In genomic region chr1:15152318-15153183, GRCh38 we compare ENCODE assay signal across 2 cellular contexts.
TF ChIP-seq lines count a peak whose summit lies in the region.

No MANE protein-coding gene starts in this region.

TF ChIP-seq in H1, 55 proteins besides CTCF, POLR2A, EP300 and RAD21:
- TF ChIP-seq, protein P1, sequence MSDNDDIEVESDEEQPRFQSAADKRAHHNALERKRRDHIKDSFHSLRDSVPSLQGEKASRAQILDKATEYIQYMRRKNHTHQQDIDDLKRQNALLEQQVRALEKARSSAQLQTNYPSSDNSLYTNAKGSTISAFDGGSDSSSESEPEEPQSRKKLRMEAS (IDR thresholded peaks at IDR 0.05), result peak; percentile 19; the same call in 1 of the 2 replicates
- TF ChIP-seq PHF8 (conservative IDR thresholded peaks at IDR 0.05; ENCODE audit: low read depth, low read length) (peak; percentile 45; the same call in 1 of the 2 replicates), TCF12 (IDR thresholded peaks at IDR 0.05; ENCODE audit: low read depth, low read length) (no peak), SP1 (IDR thresholded peaks at IDR 0.05; ENCODE audit: low read depth, low read length) (0 out of 2 replicates have a peak, but pooled peaks have one; percentile 24), JUN (IDR thresholded peaks at IDR 0.05; ENCODE audit: low read depth, low read length) (no peak), TEAD4 (IDR thresholded peaks at IDR 0.05; ENCODE audit: low read depth, low read length) (0 out of 2 replicates have a peak, but pooled peaks have one; percentile 47), E2F6 (IDR thresholded peaks at IDR 0.05) (peak; percentile 7; the same call in 1 of the 2 replicates), SIN3A (conservative IDR thresholded peaks at IDR 0.05 in 1 of 2, IDR thresholded peaks at IDR 0.05 in 1 of 2; ENCODE audit: low read depth in 1 of 2, low read length in 2 of 2) (0 out of 4 replicates have a peak, but pooled peaks of 1 of the 2 experiments have one; percentile 57), ASH2L (IDR thresholded peaks at IDR 0.05; ENCODE audit: low read length) (peak; percentile 65), RBBP5 (IDR thresholded peaks at IDR 0.05; ENCODE audit: borderline replicate concordance, low read depth, low read length) (peak; percentile 34; the same call in 1 of the 2 replicates), EZH2 (IDR thresholded peaks at IDR 0.05; ENCODE audit: low read depth, low read length, severe bottlenecking) (peak; percentile 25), SUZ12 (IDR thresholded peaks at IDR 0.05; ENCODE audit: low read length) (0 out of 2 replicates have a peak, but pooled peaks have one; percentile 38), FOSL1 (IDR thresholded peaks at IDR 0.05; ENCODE audit: insufficient read depth, low read depth, low read length) (no peak), JUND (IDR thresholded peaks at IDR 0.05; ENCODE audit: low read length) (no peak), KDM4A (IDR thresholded peaks at IDR 0.05; ENCODE audit: low read depth, low read length, severe bottlenecking) (peak; percentile 87)
TF ChIP-seq in H1: peak in this region for 11.

TF ChIP-seq in HepG2, 621 proteins besides CTCF, POLR2A, EP300 and RAD21 (continues in another document):
- TF ChIP-seq, protein P1 (IDR thresholded peaks at IDR 0.05), result peak; percentile 71
- TF ChIP-seq TEAD3 (CRISPR knock-in tag; optimal IDR thresholded peaks at IDR 0.05; ENCODE audit: borderline replicate concordance) (peak; percentile 39), ZMAT3 (CRISPR knock-in tag; conservative IDR thresholded peaks at IDR 0.05) (peak; percentile 77), JUND (CRISPR knock-in tag; IDR thresholded peaks at IDR 0.05) (no peak), KLF12 (CRISPR knock-in tag; IDR thresholded peaks at IDR 0.05; ENCODE audit: borderline replicate concordance) (0 out of 2 replicates have a peak, but pooled peaks have one; percentile 8), ZC3H13 (CRISPR knock-in tag; IDR thresholded peaks at IDR 0.05) (0 out of 2 replicates have a peak, but pooled peaks have one; percentile 27), ZNF724P (CRISPR knock-in tag; IDR thresholded peaks at IDR 0.05; ENCODE audit: borderline replicate concordance) (no peak), HBP1 (CRISPR knock-in tag; IDR thresholded peaks at IDR 0.05; ENCODE audit: low read depth) (peak; percentile 46; the same call in 1 of the 2 replicates), ERF (CRISPR knock-in tag; IDR thresholded peaks at IDR 0.05) (0 out of 2 replicates have a peak, but pooled peaks have one; percentile 40), BCL6 (CRISPR knock-in tag; IDR thresholded peaks at IDR 0.05) (peak; percentile 90), ZNF768 (CRISPR knock-in tag; IDR thresholded peaks at IDR 0.05) (peak; percentile 21; the same call in 1 of the 2 replicates), SIN3A (IDR thresholded peaks at IDR 0.05; ENCODE audit: borderline replicate concordance, low read depth, low read length) (peak; percentile 72; the same call in 1 of the 2 replicates), NCOA2 (CRISPR knock-in tag; IDR thresholded peaks at IDR 0.05) (0 out of 2 replicates have a peak, but pooled peaks have one; percentile 14), YY1 (IDR thresholded peaks at IDR 0.05; ENCODE audit: insufficient read depth, insufficient replicate concordance, low read depth, low read length) (peak; percentile 42), HNRNPL (IDR thresholded peaks at IDR 0.05; ENCODE audit: low read depth, low read length) (0 out of 2 replicates have a peak, but pooled peaks have one; percentile 7), MAF1 (CRISPR knock-in tag; IDR thresholded peaks at IDR 0.05; ENCODE audit: borderline replicate concordance) (0 out of 2 replicates have a peak, but pooled peaks have one; percentile 17), ZNF33B (CRISPR knock-in tag; IDR thresholded peaks at IDR 0.05) (0 out of 2 replicates have a peak, but pooled peaks have one; percentile 24), MLX (CRISPR knock-in tag; IDR thresholded peaks at IDR 0.05) (peak; percentile 77; the same call in 1 of the 2 replicates), ZNF230 (CRISPR knock-in tag; IDR thresholded peaks at IDR 0.05) (no peak), ZNF362 (CRISPR knock-in tag; IDR thresholded peaks at IDR 0.05; ENCODE audit: borderline replicate concordance) (peak; percentile 79; the same call in 1 of the 2 replicates), NR2F2 (IDR thresholded peaks at IDR 0.05; ENCODE audit: borderline replicate concordance, low read depth) (peak; percentile 26; the same call in 1 of the 2 replicates), ZNF850 (CRISPR knock-in tag; conservative IDR thresholded peaks at IDR 0.05) (no peak), ZSCAN9 (CRISPR knock-in tag; IDR thresholded peaks at IDR 0.05; ENCODE audit: borderline replicate concordance) (no peak), CREM (IDR thresholded peaks at IDR 0.05) (peak; percentile 79), CREM (CRISPR knock-in tag; IDR thresholded peaks at IDR 0.05) (no peak), ZNF564 (CRISPR knock-in tag; IDR thresholded peaks at IDR 0.05) (0 out of 2 replicates have a peak, but pooled peaks have one; percentile 20), CEBPG (CRISPR knock-in tag; IDR thresholded peaks at IDR 0.05) (0 out of 2 replicates have a peak, but pooled peaks have one; percentile 19), MBD4 (IDR thresholded peaks at IDR 0.05; ENCODE audit: borderline replicate concordance, low read length) (no peak), ZNF263 (CRISPR knock-in tag; IDR thresholded peaks at IDR 0.05) (peak; percentile 12; the same call in 1 of the 2 replicates), ETV6 (CRISPR knock-in tag; conservative IDR thresholded peaks at IDR 0.05) (0 out of 2 replicates have a peak, but pooled peaks have one; percentile 19), FOXK1 (CRISPR knock-in tag; IDR thresholded peaks at IDR 0.05; ENCODE audit: borderline replicate concordance, low read depth) (peak; percentile 83; the same call in 1 of the 2 replicates), ATF5 (CRISPR knock-in tag; IDR thresholded peaks at IDR 0.05; ENCODE audit: low read depth) (0 out of 2 replicates have a peak, but pooled peaks have one; percentile 34), ZNF607 (CRISPR knock-in tag; IDR thresholded peaks at IDR 0.05; ENCODE audit: borderline replicate concordance) (no peak; the same call in 1 of the 2 replicates)
- TF ChIP-seq, protein P2, sequence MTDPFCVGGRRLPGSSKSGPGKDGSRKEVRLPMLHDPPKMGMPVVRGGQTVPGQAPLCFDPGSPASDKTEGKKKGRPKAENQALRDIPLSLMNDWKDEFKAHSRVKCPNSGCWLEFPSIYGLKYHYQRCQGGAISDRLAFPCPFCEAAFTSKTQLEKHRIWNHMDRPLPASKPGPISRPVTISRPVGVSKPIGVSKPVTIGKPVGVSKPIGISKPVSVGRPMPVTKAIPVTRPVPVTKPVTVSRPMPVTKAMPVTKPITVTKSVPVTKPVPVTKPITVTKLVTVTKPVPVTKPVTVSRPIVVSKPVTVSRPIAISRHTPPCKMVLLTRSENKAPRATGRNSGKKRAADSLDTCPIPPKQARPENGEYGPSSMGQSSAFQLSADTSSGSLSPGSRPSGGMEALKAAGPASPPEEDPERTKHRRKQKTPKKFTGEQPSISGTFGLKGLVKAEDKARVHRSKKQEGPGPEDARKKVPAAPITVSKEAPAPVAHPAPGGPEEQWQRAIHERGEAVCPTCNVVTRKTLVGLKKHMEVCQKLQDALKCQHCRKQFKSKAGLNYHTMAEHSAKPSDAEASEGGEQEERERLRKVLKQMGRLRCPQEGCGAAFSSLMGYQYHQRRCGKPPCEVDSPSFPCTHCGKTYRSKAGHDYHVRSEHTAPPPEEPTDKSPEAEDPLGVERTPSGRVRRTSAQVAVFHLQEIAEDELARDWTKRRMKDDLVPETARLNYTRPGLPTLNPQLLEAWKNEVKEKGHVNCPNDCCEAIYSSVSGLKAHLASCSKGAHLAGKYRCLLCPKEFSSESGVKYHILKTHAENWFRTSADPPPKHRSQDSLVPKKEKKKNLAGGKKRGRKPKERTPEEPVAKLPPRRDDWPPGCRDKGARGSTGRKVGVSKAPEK (CRISPR knock-in tag; IDR thresholded peaks at IDR 0.05; ENCODE audit: borderline replicate concordance), result 0 out of 2 replicates have a peak, but pooled peaks have one; percentile 28
- TF ChIP-seq, protein P3, sequence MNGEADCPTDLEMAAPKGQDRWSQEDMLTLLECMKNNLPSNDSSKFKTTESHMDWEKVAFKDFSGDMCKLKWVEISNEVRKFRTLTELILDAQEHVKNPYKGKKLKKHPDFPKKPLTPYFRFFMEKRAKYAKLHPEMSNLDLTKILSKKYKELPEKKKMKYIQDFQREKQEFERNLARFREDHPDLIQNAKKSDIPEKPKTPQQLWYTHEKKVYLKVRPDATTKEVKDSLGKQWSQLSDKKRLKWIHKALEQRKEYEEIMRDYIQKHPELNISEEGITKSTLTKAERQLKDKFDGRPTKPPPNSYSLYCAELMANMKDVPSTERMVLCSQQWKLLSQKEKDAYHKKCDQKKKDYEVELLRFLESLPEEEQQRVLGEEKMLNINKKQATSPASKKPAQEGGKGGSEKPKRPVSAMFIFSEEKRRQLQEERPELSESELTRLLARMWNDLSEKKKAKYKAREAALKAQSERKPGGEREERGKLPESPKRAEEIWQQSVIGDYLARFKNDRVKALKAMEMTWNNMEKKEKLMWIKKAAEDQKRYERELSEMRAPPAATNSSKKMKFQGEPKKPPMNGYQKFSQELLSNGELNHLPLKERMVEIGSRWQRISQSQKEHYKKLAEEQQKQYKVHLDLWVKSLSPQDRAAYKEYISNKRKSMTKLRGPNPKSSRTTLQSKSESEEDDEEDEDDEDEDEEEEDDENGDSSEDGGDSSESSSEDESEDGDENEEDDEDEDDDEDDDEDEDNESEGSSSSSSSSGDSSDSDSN (CRISPR knock-in tag; IDR thresholded peaks at IDR 0.05), result peak; percentile 83; the same call in 1 of the 2 replicates
- TF ChIP-seq, protein P4, sequence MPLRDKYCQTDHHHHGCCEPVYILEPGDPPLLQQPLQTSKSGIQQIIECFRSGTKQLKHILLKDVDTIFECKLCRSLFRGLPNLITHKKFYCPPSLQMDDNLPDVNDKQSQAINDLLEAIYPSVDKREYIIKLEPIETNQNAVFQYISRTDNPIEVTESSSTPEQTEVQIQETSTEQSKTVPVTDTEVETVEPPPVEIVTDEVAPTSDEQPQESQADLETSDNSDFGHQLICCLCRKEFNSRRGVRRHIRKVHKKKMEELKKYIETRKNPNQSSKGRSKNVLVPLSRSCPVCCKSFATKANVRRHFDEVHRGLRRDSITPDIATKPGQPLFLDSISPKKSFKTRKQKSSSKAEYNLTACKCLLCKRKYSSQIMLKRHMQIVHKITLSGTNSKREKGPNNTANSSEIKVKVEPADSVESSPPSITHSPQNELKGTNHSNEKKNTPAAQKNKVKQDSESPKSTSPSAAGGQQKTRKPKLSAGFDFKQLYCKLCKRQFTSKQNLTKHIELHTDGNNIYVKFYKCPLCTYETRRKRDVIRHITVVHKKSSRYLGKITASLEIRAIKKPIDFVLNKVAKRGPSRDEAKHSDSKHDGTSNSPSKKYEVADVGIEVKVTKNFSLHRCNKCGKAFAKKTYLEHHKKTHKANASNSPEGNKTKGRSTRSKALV (CRISPR knock-in tag; IDR thresholded peaks at IDR 0.05), result peak; percentile 77
- TF ChIP-seq, protein P5, sequence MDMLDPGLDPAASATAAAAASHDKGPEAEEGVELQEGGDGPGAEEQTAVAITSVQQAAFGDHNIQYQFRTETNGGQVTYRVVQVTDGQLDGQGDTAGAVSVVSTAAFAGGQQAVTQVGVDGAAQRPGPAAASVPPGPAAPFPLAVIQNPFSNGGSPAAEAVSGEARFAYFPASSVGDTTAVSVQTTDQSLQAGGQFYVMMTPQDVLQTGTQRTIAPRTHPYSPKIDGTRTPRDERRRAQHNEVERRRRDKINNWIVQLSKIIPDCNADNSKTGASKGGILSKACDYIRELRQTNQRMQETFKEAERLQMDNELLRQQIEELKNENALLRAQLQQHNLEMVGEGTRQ (IDR thresholded peaks at IDR 0.05; ENCODE audit: low read depth, low read length), result no peak
- TF ChIP-seq, protein P5 (CRISPR knock-in tag; IDR thresholded peaks at IDR 0.05; ENCODE audit: borderline replicate concordance), result no peak
- TF ChIP-seq, protein P6, sequence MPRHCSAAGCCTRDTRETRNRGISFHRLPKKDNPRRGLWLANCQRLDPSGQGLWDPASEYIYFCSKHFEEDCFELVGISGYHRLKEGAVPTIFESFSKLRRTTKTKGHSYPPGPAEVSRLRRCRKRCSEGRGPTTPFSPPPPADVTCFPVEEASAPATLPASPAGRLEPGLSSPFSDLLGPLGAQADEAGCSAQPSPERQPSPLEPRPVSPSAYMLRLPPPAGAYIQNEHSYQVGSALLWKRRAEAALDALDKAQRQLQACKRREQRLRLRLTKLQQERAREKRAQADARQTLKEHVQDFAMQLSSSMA (CRISPR knock-in tag; IDR thresholded peaks at IDR 0.05), result 0 out of 2 replicates have a peak, but pooled peaks have one; percentile 60
